Comparison of ENCODE assay signal across 17 cellular contexts in the genomic region with DNA sequence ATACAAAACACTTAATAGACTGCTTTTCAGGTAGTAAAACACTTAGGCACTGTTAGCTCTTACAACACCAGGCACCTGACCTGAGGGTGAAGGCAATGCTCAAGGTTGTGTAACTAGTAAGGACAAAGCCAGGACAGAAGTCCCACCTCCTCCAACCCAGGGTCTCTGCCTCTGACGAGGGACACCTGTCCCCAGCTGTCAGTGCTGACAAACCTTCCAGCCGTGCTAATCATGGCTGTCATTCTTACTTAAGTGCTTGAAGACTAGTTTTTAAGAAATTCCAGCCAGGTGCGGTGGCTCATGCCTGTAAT.
"Had no signal": no experiment of that assay in that cellular context is flagged by ENCODE, and none has a peak within 500 bp of the region (broad histone marks: within the 10 kb centered on the region; RNA-seq: fewer than 3 reads in every experiment).

No MANE protein-coding gene starts in this region.

- H3K27me3 ChIP-seq: adrenal gland, breast epithelium, tibial nerve had no signal

- DNase-seq: activated CD4-positive, alpha-beta T cell treated with anti-CD3 and anti-CD28 coated beads for 1 hour; activated gamma-delta T cell; cortex of kidney; stimulated activated CD4-positive, alpha-beta T cell treated with anti-CD3 and anti-CD28 coated beads, Interleukin-12 subunit alpha, Interleukin-12 subunit beta, amount 100 ng/mL, for 4 hours; stimulated activated CD4-positive, alpha-beta T cell treated with anti-CD3 and anti-CD28 coated beads, Interleukin-1b, Interleukin-23, amount 100 ng/mL, for 48 hours had no signal

- H3K36me3 ChIP-seq: adrenal gland, breast epithelium, tibial nerve had no signal

- H3K4me3 Mint-ChIP-seq: neural crest cell; T-helper 1 cell treated with Interleukin-12 subunit alpha and Interleukin-12 subunit beta and Interleukin-4 antibody, amounts not matched to agents 30 μg/mL and 1 μg/mL, for 36 hours had no signal

- H3K27ac Mint-ChIP-seq: activated naive CD4-positive, alpha-beta T cell treated with anti-CD3 and anti-CD28 coated beads, Interleukin-2, amount 50 U/mL, for 72 hours; progenitor cell of endocrine pancreas had no signal

- H3K4me3 ChIP-seq: adrenal gland, breast epithelium, tibial nerve had no signal

- H3K36me3 Mint-ChIP-seq: activated naive CD4-positive, alpha-beta T cell treated with anti-CD3 and anti-CD28 coated beads, Interleukin-2, amount 50 U/mL, for 72 hours had no signal

- ATAC-seq: stimulated activated naive CD8-positive, alpha-beta T cell treated with anti-CD3 and anti-CD28 coated beads, Interleukin-15, Interleukin-2, amounts not matched to agents 100 U/mL and 50 U/mL, for 24 hours had no signal

- H3K27ac ChIP-seq: adrenal gland, breast epithelium, tibial nerve had no signal

- H3K4me1 ChIP-seq: breast epithelium had no signal

- H3K9me3 Mint-ChIP-seq: activated naive CD4-positive, alpha-beta T cell treated with anti-CD3 and anti-CD28 coated beads, Interleukin-2, amount 50 U/mL, for 72 hours; neural crest cell; T-helper 1 cell treated with Interleukin-12 subunit alpha and Interleukin-12 subunit beta and Interleukin-4 antibody, amounts not matched to agents 30 μg/mL and 1 μg/mL, for 36 hours had no signal

- FAIRE-seq: astrocyte, endometrium, frontal cortex, keratinocyte had no signal

- H3K9me3 ChIP-seq: adrenal gland, breast epithelium, tibial nerve had no signal
